Comparison of ENCODE assay signal across 29 cellular contexts in the genomic region with DNA sequence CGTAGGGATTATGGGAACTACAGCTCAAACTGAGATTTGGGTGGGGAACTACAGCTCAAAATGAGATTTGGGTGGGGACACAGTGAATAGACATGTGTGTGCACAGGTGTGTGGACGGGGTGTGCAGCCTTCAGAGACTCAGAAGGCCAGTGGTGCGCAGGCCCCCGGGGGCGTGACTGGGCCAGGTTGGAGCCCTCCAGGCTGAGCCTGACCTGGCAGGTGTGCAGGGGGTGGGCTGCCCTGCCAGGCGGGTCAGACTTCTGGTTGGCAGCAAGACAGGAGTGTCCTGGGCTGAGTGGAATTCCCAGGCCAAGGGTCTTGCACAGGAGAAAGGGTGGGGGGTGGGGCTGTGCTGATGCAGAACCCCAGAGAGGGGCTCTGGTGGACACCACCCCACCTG. TPM values are rescaled to one million over a fixed set of nuclear protein-coding genes. Genes with fewer than 3 reads are reported as not detected.
"Had no signal": no experiment of that assay in that cellular context is flagged by ENCODE, and none has a peak within 500 bp of the region (broad histone marks: within the 10 kb centered on the region; RNA-seq: fewer than 3 reads in every experiment).

No MANE protein-coding gene starts in this region.

- DNase-seq: stimulated activated CD4-positive, alpha-beta T cell treated with anti-CD3 and anti-CD28 coated beads, Interleukin-2, amount 100 ng/mL, for 48 hours; stimulated activated CD4-positive, alpha-beta T cell treated with anti-CD3 and anti-CD28 coated beads, Interleukin-4, amount 100 ng/mL, for 1 hour; stimulated activated CD4-positive, alpha-beta T cell treated with anti-CD3 and anti-CD28 coated beads, Interleukin-4, amount 100 ng/mL, for 24 hours; stimulated activated CD4-positive, alpha-beta T cell treated with anti-CD3 and anti-CD28 coated beads, Interleukin-4, amount 100 ng/mL, for 4 hours; stimulated activated CD8-positive, alpha-beta memory T cell treated with anti-CD3 and anti-CD28 coated beads, Interleukin-4, amount 100 ng/mL, for 48 hours; stimulated activated naive B cell treated with anti-CD40 and anti-IgM and Interleukin-4, amounts not matched to agents 10 μg/mL and 1 μg/mL and 100 μg/mL, for 72 hours; stimulated activated naive CD4-positive, alpha-beta T cell; stimulated activated naive CD4-positive, alpha-beta T cell treated with Interleukin-2 at 50 U/mL for 16 hours; stimulated activated naive CD8-positive, alpha-beta T cell treated with anti-CD3 and anti-CD28 coated beads, Interleukin-15, amount 100 ng/mL, for 72 hours; stimulated activated naive CD8-positive, alpha-beta T cell treated with anti-CD3 and anti-CD28 coated beads, Interleukin-15, Interleukin-2, amounts not matched to agents 100 U/mL and 50 U/mL, for 24 hours; stomach; substantia nigra; testis; thyroid gland; tibial artery; transverse colon; trophoblast cell; upper lobe of right lung; uterus had no signal

- H3K4me3 Mint-ChIP-seq: stimulated activated effector memory CD8-positive, alpha-beta T cell treated with anti-CD3 and anti-CD28 coated beads, Interleukin-12 subunit alpha, Interleukin-12 subunit beta, amount 100 ng/mL, for 72 hours; stimulated activated memory B cell treated with anti-CD40 and anti-IgM and Interleukin-4, amounts not matched to agents 10 μg/mL and 1 μg/mL and 100 μg/mL, for 72 hours; stimulated activated naive B cell treated with anti-CD40 and anti-IgM and Interleukin-4, amounts not matched to agents 10 μg/mL and 1 μg/mL and 100 μg/mL, for 72 hours; stimulated activated naive CD8-positive, alpha-beta T cell treated with anti-CD3 and anti-CD28 coated beads, Interleukin-15, amount 100 ng/mL, for 72 hours; stimulated activated naive CD8-positive, alpha-beta T cell treated with anti-CD3 and anti-CD28 coated beads, Interleukin-15, Interleukin-2, amounts not matched to agents 100 ng/mL and 50 ng/mL, for 24 hours; type B pancreatic cell had no signal

- H3K9me3 Mint-ChIP-seq: stimulated activated effector memory CD8-positive, alpha-beta T cell treated with anti-CD3 and anti-CD28 coated beads, Interleukin-12 subunit alpha, Interleukin-12 subunit beta, amount 100 ng/mL, for 72 hours; stimulated activated naive CD8-positive, alpha-beta T cell treated with anti-CD3 and anti-CD28 coated beads, Interleukin-15, Interleukin-2, amounts not matched to agents 100 ng/mL and 50 ng/mL, for 24 hours; type B pancreatic cell had no signal

- H3K4me1 ChIP-seq: stomach, suprapubic skin, testis, thyroid gland, tibial artery, tibial nerve, transverse colon, upper lobe of left lung, upper lobe of right lung, uterus, vagina had no signal

- H3K4me3 ChIP-seq: stomach, suprapubic skin, testis, thoracic aorta, thyroid gland, tibial artery, tibial nerve, transverse colon, upper lobe of left lung, upper lobe of right lung, uterus, vagina had no signal

- H3K4me1 Mint-ChIP-seq: stimulated activated effector memory CD8-positive, alpha-beta T cell treated with anti-CD3 and anti-CD28 coated beads, Interleukin-12 subunit alpha, Interleukin-12 subunit beta, amount 100 ng/mL, for 72 hours; stimulated activated memory B cell treated with anti-CD40 and anti-IgM and Interleukin-4, amounts not matched to agents 10 μg/mL and 1 μg/mL and 100 μg/mL, for 72 hours; stimulated activated naive CD8-positive, alpha-beta T cell treated with anti-CD3 and anti-CD28 coated beads, Interleukin-15, amount 100 ng/mL, for 72 hours had no signal

- H3K27me3 ChIP-seq: testis, thyroid gland, upper lobe of left lung, vagina had no signal

- H3K9me3 ChIP-seq: stomach, suprapubic skin, testis, thoracic aorta, thyroid gland, tibial artery, tibial nerve, transverse colon, upper lobe of left lung, upper lobe of right lung, uterus, vagina had no signal

- H3K36me3 ChIP-seq: stomach, suprapubic skin, thoracic aorta, thyroid gland, tibial artery, transverse colon, upper lobe of left lung, upper lobe of right lung, uterus, vagina had no signal

- H3K27ac ChIP-seq: stomach, suprapubic skin, testis, thoracic aorta, thyroid gland, tibial artery, tibial nerve, transverse colon, upper lobe of left lung, upper lobe of right lung, uterus, vagina had no signal

- H3K36me3 Mint-ChIP-seq: stimulated activated effector memory CD8-positive, alpha-beta T cell treated with anti-CD3 and anti-CD28 coated beads, Interleukin-12 subunit alpha, Interleukin-12 subunit beta, amount 100 ng/mL, for 72 hours; stimulated activated memory B cell treated with anti-CD40 and anti-IgM and Interleukin-4, amounts not matched to agents 10 μg/mL and 1 μg/mL and 100 μg/mL, for 72 hours; type B pancreatic cell had no signal

- H3K27ac Mint-ChIP-seq: stimulated activated effector memory CD8-positive, alpha-beta T cell treated with anti-CD3 and anti-CD28 coated beads, Interleukin-12 subunit alpha, Interleukin-12 subunit beta, amount 100 ng/mL, for 72 hours; stimulated activated memory B cell treated with anti-CD40 and anti-IgM and Interleukin-4, amounts not matched to agents 10 μg/mL and 1 μg/mL and 100 μg/mL, for 72 hours; stimulated activated naive CD8-positive, alpha-beta T cell treated with anti-CD3 and anti-CD28 coated beads, Interleukin-15, amount 100 ng/mL, for 72 hours; stimulated activated naive CD8-positive, alpha-beta T cell treated with anti-CD3 and anti-CD28 coated beads, Interleukin-15, Interleukin-2, amounts not matched to agents 100 ng/mL and 50 ng/mL, for 24 hours; type B pancreatic cell had no signal

- ATAC-seq: stimulated activated effector memory CD8-positive, alpha-beta T cell treated with anti-CD3 and anti-CD28 coated beads, Interleukin-12 subunit alpha, Interleukin-12 subunit beta, amount 100 ng/mL, for 72 hours; stimulated activated memory B cell treated with anti-CD40 and anti-IgM and Interleukin-4, amounts not matched to agents 10 μg/mL and 1 μg/mL and 100 μg/mL, for 72 hours; stimulated activated naive B cell treated with anti-CD40 and anti-IgM and Interleukin-4, amounts not matched to agents 10 μg/mL and 1 μg/mL and 100 μg/mL, for 72 hours; stimulated activated naive CD8-positive, alpha-beta T cell treated with anti-CD3 and anti-CD28 coated beads, Interleukin-15, amount 100 ng/mL, for 72 hours; stimulated activated naive CD8-positive, alpha-beta T cell treated with anti-CD3 and anti-CD28 coated beads, Interleukin-15, Interleukin-2, amounts not matched to agents 100 U/mL and 50 U/mL, for 24 hours; upper lobe of right lung had no signal

RNA-seq across cellular contexts. Expression of a gene that starts 43.0 kb away (rescaled TPM):
- total RNA-seq: temporal lobe had no signal
